In the genomic region with DNA sequence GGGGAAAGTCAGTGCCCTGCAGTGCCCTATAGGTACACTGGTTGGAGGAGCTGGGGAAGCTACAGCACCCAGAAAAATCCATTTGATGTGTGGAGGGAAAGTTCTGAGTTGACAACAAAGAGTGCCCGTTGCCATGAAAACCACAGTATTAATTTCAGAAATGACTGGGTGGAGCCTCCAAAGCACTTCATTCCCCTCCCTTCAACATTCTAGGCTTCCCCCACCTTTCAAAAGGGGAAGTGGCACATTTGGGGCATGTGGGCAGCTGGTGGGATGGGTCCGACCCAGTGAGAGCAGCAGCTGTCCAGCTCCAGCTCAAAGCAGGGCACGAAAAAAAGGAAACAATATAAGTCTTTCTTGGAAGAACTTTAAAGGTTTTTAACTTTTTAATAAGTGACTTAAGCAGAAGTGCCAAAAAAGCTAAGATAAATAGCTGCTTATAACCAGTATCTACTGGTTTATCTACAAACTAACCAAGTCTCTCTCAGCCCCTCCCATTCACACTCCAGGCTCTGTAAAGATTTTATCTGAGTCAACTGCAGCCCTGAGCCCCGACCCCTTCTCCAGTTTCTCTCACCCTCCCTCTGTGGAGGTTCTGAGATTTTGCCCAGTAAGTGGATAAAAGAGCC, we compare ENCODE assay signal across 8 cellular contexts. TPM values are rescaled to one million over a fixed set of nuclear protein-coding genes. Genes with fewer than 3 reads are reported as not detected.
A peak's percentile ranks its signal among the peaks of the same experiment; 100 is the strongest.
DNase-seq lines count a peak whose midpoint lies in the region; ATAC-seq and TF ChIP-seq lines count a peak whose summit lies in the region.

No MANE protein-coding gene starts in this region.

- peak overlapping the region; percentile 40 for H3K9ac ChIP-seq in mammary epithelial cell (ENCODE audit: insufficient read depth, low read length)

- no peaks in the 10 kb centered on the region for H3K27me3 ChIP-seq in mammary epithelial cell (ENCODE audit: insufficient read depth, low read length)
- H3K27me3 ChIP-seq in lung (ENCODE audit: control insufficient read depth, insufficient read depth): no peaks in the 10 kb centered on the region
- no peaks in the 10 kb centered on the region for H3K27me3 ChIP-seq in upper lobe of left lung

- TF ChIP-seq CTCF in mammary epithelial cell (conservative IDR thresholded peaks at IDR 0.05 in 1 of 2, IDR thresholded peaks at IDR 0.05 in 1 of 2; ENCODE audit: extremely low read depth in 1 of 2, insufficient read depth in 1 of 2, low read depth in 1 of 2, low read length in 2 of 2) (no peak), lung (IDR thresholded peaks at IDR 0.05; ENCODE audit: control extremely low read depth, extremely low read depth) (no peak), upper lobe of left lung (IDR thresholded peaks at IDR 0.05) (no peak)

- H3K4me1 ChIP-seq in mammary epithelial cell (ENCODE audit: insufficient read depth, low read length) (peaks cover 92% of the 10 kb centered on the region), lung (ENCODE audit: control insufficient read depth in 2 of 2, insufficient read depth in 2 of 2, low read length in 2 of 2) (peaks cover 26 to 36% of the 10 kb centered on the region in 2 donors), upper lobe of left lung (peaks cover 78 to 84% (median 81%) of the 10 kb centered on the region in 4 donors)

- H3K36me3 ChIP-seq in mammary epithelial cell (ENCODE audit: insufficient read depth, low read length) (peaks cover 16% of the 10 kb centered on the region), lung (ENCODE audit: control insufficient read depth in 2 of 2, insufficient read depth in 2 of 2, low read length in 2 of 2) (peaks cover 10 to 12% of the 10 kb centered on the region in 2 donors), upper lobe of left lung (peaks cover 8 to 18% (median 16%) of the 10 kb centered on the region in 4 donors)

- WGBS in mammary epithelial cell (ENCODE audit: low coverage, missing lambda C conversion rate): 16% methylated on average over 4 of the region's 4 CpGs
- 3 to 11% methylated on average over 4 of the region's 4 CpGs for WGBS in lung, 2 donors
- 16 to 22% methylated on average over 4 of the region's 4 CpGs for WGBS in upper lobe of left lung, 2 donors

- no peak for TF ChIP-seq EP300 in upper lobe of left lung (IDR thresholded peaks at IDR 0.05)

- ATAC-seq in GM18511 (IDR thresholded peaks at IDR 0.05; ENCODE audit: unreplicated experiment) (peak; percentile 56), HG03045 (IDR thresholded peaks at IDR 0.05; ENCODE audit: unreplicated experiment) (peak; percentile 37), SK-N-SH treated with all-trans-retinoic acid at 6 μM for 48 hours (peak; percentile 0; the same call in 1 of the 3 replicates), lung (ENCODE audit: insufficient read depth, low FRiP score) (no peak), upper lobe of left lung (ENCODE audit: low FRiP score in 2 of 2) (peak in 1 of 2 donors; percentile 55)

- no peak overlapping the region for H2AFZ ChIP-seq in mammary epithelial cell (ENCODE audit: low read depth, low read length)

- no peaks in the 10 kb centered on the region for H4K20me1 ChIP-seq in mammary epithelial cell (ENCODE audit: insufficient read depth, low read length)

- peak overlapping the region; percentile 1 to 20 (median 8) for H3K4me3 ChIP-seq in mammary epithelial cell (replicated peaks in 1 of 3; ENCODE audit: insufficient read depth in 1 of 3, low read depth in 2 of 3, low read length in 3 of 3)
- no peak overlapping the region for H3K4me3 ChIP-seq in lung
- H3K4me3 ChIP-seq in upper lobe of left lung: peak overlapping the region in 3 of 4 donors; percentile 13 to 39 (median 28)

- in situ Hi-C loops in mammary epithelial cell (cut with MboI; ENCODE audit: low sequenced_read_pairs in 2 of 2): loop anchor here in 1 of 2 donors (5.0 to 10.0 kb wide), 2 partner anchors 133 to 161 kb away; no protein-coding TSS in a partner anchor

- H3K27ac ChIP-seq in mammary epithelial cell (ENCODE audit: insufficient read depth, low read depth, low read length): peak overlapping the region; percentile 67
- H3K27ac ChIP-seq in lung (ENCODE audit: low read depth in 1 of 2, low read length in 1 of 2): peak overlapping the region; percentile 62 to 99
- H3K27ac ChIP-seq in upper lobe of left lung: peak overlapping the region; percentile 92 to 98 (median 95)

- CTCF ChIA-PET in mammary epithelial cell (lab: Charles Lee; ENCODE audit: low non-redundant PET): interaction anchor here (0.8 kb wide), 1 partner anchor 329 kb away, joined by 6 read pairs; no protein-coding TSS in a partner anchor

- H3K79me2 ChIP-seq in mammary epithelial cell (ENCODE audit: insufficient read depth, low read length): peaks cover 35% of the 10 kb centered on the region

- no TSS peak for BruUV-seq in mammary epithelial cell (replicated peaks; lab: Mats Ljungman, UMichigan)

- H3K9me3 ChIP-seq in mammary epithelial cell (replicated peaks; ENCODE audit: insufficient read depth, low read length): no peaks in the 10 kb centered on the region
- H3K9me3 ChIP-seq in lung (ENCODE audit: control insufficient read depth in 2 of 2, insufficient read depth in 1 of 2, low read length in 1 of 2): no peaks in the 10 kb centered on the region
- no peaks in the 10 kb centered on the region for H3K9me3 ChIP-seq in upper lobe of left lung

- intact Hi-C loops in mammary epithelial cell (cut with micrococcal nuclease): no loop called here

- DNase-seq in mammary epithelial cell (no peak), lung (ENCODE audit: low spot score) (no peak), upper lobe of left lung (no peak), NCI-H2227 treated with DMSO at 0.1 percent for 48 hours (lab: John Stamatoyannopoulos, UW) (no peak), HPDE6-E6E7 (ENCODE audit: extremely low spot score) (no peak)

- dilution Hi-C loops in mammary epithelial cell (cut with HindIII; ENCODE audit: low sequenced_read_pairs): no loop called here

- TF ChIP-seq POLR2A in upper lobe of left lung (IDR thresholded peaks at IDR 0.05): peak in 1 of 4 donors; percentile 22

- H3K4me2 ChIP-seq in mammary epithelial cell (ENCODE audit: insufficient read depth, low read depth, low read length): peak overlapping the region; percentile 68

TF ChIP-seq in SK-N-SH treated with all-trans-retinoic acid at 6 μM for 48 hours, 23 proteins besides CTCF, POLR2A, EP300 and RAD21 (continues in another document):
- TF ChIP-seq ZNF70 (CRISPR knock-in tag; IDR thresholded peaks at IDR 0.05) (no peak), TOX (CRISPR knock-in tag; IDR thresholded peaks at IDR 0.05; ENCODE audit: borderline replicate concordance) (no peak), ZNF565 (CRISPR knock-in tag; conservative IDR thresholded peaks at IDR 0.05; ENCODE audit: low read depth) (no peak), ZFP30 (CRISPR knock-in tag; IDR thresholded peaks at IDR 0.05) (no peak), ZC3H10 (CRISPR knock-in tag; IDR thresholded peaks at IDR 0.05) (no peak), ZFP3 (CRISPR knock-in tag; IDR thresholded peaks at IDR 0.05) (no peak), ARNTL (CRISPR knock-in tag; IDR thresholded peaks at IDR 0.05; ENCODE audit: borderline replicate concordance, low read depth) (no peak)
- TF ChIP-seq, protein P1, sequence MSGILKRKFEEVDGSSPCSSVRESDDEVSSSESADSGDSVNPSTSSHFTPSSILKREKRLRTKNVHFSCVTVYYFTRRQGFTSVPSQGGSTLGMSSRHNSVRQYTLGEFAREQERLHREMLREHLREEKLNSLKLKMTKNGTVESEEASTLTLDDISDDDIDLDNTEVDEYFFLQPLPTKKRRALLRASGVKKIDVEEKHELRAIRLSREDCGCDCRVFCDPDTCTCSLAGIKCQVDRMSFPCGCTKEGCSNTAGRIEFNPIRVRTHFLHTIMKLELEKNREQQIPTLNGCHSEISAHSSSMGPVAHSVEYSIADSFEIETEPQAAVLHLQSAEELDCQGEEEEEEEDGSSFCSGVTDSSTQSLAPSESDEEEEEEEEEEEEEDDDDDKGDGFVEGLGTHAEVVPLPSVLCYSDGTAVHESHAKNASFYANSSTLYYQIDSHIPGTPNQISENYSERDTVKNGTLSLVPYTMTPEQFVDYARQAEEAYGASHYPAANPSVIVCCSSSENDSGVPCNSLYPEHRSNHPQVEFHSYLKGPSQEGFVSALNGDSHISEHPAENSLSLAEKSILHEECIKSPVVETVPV (CRISPR knock-in tag; IDR thresholded peaks at IDR 0.05): no peak

RNA-seq across cellular contexts. Expression of gene AHNAK, which starts 9.0 kb away (rescaled TPM):
- total RNA-seq in mammary epithelial cell (100 to 1,000 TPM; 494 to 702 TPM), lung (100 to 1,000 TPM; 396 to 707 TPM), upper lobe of left lung (1,000 to 10,000 TPM in 2 of 6 donors, 100 to 1,000 TPM in 4; 583 to 1,153 (median 829) TPM)
- polyA plus RNA-seq in mammary epithelial cell (130 TPM), lung (10 to 100 TPM; 66.5 to 79.9 TPM)
- polyA minus RNA-seq in mammary epithelial cell: 1,418 TPM

RNA-seq across cellular contexts. Expression of gene EEF1G, which starts 18.1 kb away (rescaled TPM):
- total RNA-seq in mammary epithelial cell (1,000 to 10,000 TPM; 1,183 to 1,218 TPM), lung (1,000 to 10,000 TPM in 1 of 2 donors, 100 to 1,000 TPM in 1; 941 to 1,160 TPM), upper lobe of left lung (100 to 1,000 TPM; 557 to 997 (median 889) TPM)
- polyA plus RNA-seq in mammary epithelial cell (1,634 TPM), lung (1,000 to 10,000 TPM; 1,043 to 1,130 TPM)
- polyA minus RNA-seq in mammary epithelial cell: 1,987 TPM

RNA-seq across cellular contexts. Expression of gene TUT1, which starts 35.7 kb away (rescaled TPM):
- total RNA-seq in mammary epithelial cell (10 to 100 TPM in 1 of 2 donors, 1 to 10 TPM in 1; 7.8 to 18.5 TPM), lung (10 to 100 TPM; 10.8 to 19.4 TPM), upper lobe of left lung (10 to 100 TPM in 3 of 6 donors, 1 to 10 TPM in 3; 5.3 to 25.4 (median 11.7) TPM)
- polyA plus RNA-seq in mammary epithelial cell (12.2 TPM), lung (10 to 100 TPM; 15.2 to 21.9 TPM)
- polyA minus RNA-seq in mammary epithelial cell: 11.7 TPM

RNA-seq across cellular contexts. Expression of gene MTA2, which starts 46.1 kb away (rescaled TPM):
- total RNA-seq in mammary epithelial cell: 100 to 1,000 TPM; 157 to 169 TPM
- 39.3 TPM for polyA plus RNA-seq in mammary epithelial cell
- 227 TPM for polyA minus RNA-seq in mammary epithelial cell
- 10 to 100 TPM; 53.7 to 74.4 TPM for total RNA-seq in lung
- 10 to 100 TPM; 57.0 to 62.2 TPM for polyA plus RNA-seq in lung
- 10 to 100 TPM; 57.6 to 88.0 (median 69.8) TPM for total RNA-seq in upper lobe of left lung

RNA-seq across cellular contexts. Expression of gene EML3, which starts 57.0 kb away (rescaled TPM):
- total RNA-seq in mammary epithelial cell: 10 to 100 TPM; 21.0 to 46.6 TPM
- 20.7 TPM for polyA plus RNA-seq in mammary epithelial cell
- 25.2 TPM for polyA minus RNA-seq in mammary epithelial cell
- total RNA-seq in lung: 10 to 100 TPM; 29.1 to 95.4 TPM
- 10 to 100 TPM; 59.5 to 66.4 TPM for polyA plus RNA-seq in lung
- 100 to 1,000 TPM in 1 of 6 donors, 10 to 100 TPM in 5; 31.0 to 148 (median 71.0) TPM for total RNA-seq in upper lobe of left lung
